2 cellular contexts compared by ENCODE assay signal in the genomic region with DNA sequence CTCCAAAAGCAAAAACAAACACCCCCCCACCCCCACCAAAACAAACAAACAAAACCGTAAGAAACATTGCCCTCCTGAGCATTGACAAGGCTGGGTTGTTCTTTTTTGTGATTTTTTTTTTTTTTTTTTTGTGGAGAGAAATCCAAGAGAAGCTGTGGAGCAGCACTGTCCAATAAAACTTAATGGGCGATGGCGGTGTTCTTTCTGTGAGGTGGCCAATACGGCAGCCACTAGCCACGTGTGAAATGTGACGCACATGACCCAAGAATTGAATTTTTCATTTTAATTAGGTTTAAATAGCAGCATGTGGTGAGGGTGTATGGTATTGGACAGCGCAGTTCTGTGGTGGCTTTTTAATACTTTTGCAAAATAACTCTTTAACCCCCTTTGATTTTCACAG.
TF ChIP-seq lines count a peak whose summit lies in the region.

No MANE protein-coding gene starts in this region.

TF ChIP-seq in GM23338, 12 proteins besides CTCF, POLR2A, EP300 and RAD21:
- TF ChIP-seq, protein P1, sequence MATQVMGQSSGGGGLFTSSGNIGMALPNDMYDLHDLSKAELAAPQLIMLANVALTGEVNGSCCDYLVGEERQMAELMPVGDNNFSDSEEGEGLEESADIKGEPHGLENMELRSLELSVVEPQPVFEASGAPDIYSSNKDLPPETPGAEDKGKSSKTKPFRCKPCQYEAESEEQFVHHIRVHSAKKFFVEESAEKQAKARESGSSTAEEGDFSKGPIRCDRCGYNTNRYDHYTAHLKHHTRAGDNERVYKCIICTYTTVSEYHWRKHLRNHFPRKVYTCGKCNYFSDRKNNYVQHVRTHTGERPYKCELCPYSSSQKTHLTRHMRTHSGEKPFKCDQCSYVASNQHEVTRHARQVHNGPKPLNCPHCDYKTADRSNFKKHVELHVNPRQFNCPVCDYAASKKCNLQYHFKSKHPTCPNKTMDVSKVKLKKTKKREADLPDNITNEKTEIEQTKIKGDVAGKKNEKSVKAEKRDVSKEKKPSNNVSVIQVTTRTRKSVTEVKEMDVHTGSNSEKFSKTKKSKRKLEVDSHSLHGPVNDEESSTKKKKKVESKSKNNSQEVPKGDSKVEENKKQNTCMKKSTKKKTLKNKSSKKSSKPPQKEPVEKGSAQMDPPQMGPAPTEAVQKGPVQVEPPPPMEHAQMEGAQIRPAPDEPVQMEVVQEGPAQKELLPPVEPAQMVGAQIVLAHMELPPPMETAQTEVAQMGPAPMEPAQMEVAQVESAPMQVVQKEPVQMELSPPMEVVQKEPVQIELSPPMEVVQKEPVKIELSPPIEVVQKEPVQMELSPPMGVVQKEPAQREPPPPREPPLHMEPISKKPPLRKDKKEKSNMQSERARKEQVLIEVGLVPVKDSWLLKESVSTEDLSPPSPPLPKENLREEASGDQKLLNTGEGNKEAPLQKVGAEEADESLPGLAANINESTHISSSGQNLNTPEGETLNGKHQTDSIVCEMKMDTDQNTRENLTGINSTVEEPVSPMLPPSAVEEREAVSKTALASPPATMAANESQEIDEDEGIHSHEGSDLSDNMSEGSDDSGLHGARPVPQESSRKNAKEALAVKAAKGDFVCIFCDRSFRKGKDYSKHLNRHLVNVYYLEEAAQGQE (IDR thresholded peaks at IDR 0.05; ENCODE audit: unreplicated experiment), result no peak
TF ChIP-seq in GM23338: peak in this region for 0.

TF ChIP-seq in H1, 55 proteins besides CTCF, POLR2A, EP300 and RAD21:
- TF ChIP-seq ASH2L (IDR thresholded peaks at IDR 0.05; ENCODE audit: low read length) (no peak), JUND (IDR thresholded peaks at IDR 0.05; ENCODE audit: low read length) (no peak), KDM1A (IDR thresholded peaks at IDR 0.05; ENCODE audit: borderline replicate concordance, low read length) (no peak), POU5F1 (IDR thresholded peaks at IDR 0.05; ENCODE audit: low read depth, low read length) (no peak), MAFK (IDR thresholded peaks at IDR 0.05; ENCODE audit: low read depth, low read length) (no peak), PHF8 (conservative IDR thresholded peaks at IDR 0.05; ENCODE audit: low read depth, low read length) (no peak), SRF (IDR thresholded peaks at IDR 0.05; ENCODE audit: low read depth, low read length) (no peak), SP2 (IDR thresholded peaks at IDR 0.05; ENCODE audit: low read length) (no peak), GTF2F1 (IDR thresholded peaks at IDR 0.05; ENCODE audit: borderline replicate concordance, low read depth, low read length) (no peak), SP1 (IDR thresholded peaks at IDR 0.05; ENCODE audit: low read depth, low read length) (no peak), TAF1 (IDR thresholded peaks at IDR 0.05; ENCODE audit: low read depth, low read length) (no peak), RNF2 (IDR thresholded peaks at IDR 0.05; ENCODE audit: borderline replicate concordance, low read depth, low read length, missing control alignments, poor library complexity, severe bottlenecking) (no peak), TCF12 (IDR thresholded peaks at IDR 0.05; ENCODE audit: low read depth, low read length) (no peak), CEBPB (IDR thresholded peaks at IDR 0.05; ENCODE audit: low read depth, low read length) (no peak), SAP30 (IDR thresholded peaks at IDR 0.05; ENCODE audit: insufficient read depth, insufficient replicate concordance, low read length) (no peak), TEAD4 (IDR thresholded peaks at IDR 0.05; ENCODE audit: low read depth, low read length) (no peak)
- TF ChIP-seq, protein P2, sequence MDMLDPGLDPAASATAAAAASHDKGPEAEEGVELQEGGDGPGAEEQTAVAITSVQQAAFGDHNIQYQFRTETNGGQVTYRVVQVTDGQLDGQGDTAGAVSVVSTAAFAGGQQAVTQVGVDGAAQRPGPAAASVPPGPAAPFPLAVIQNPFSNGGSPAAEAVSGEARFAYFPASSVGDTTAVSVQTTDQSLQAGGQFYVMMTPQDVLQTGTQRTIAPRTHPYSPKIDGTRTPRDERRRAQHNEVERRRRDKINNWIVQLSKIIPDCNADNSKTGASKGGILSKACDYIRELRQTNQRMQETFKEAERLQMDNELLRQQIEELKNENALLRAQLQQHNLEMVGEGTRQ (IDR thresholded peaks at IDR 0.05; ENCODE audit: low read length), result no peak
- TF ChIP-seq, protein P3, sequence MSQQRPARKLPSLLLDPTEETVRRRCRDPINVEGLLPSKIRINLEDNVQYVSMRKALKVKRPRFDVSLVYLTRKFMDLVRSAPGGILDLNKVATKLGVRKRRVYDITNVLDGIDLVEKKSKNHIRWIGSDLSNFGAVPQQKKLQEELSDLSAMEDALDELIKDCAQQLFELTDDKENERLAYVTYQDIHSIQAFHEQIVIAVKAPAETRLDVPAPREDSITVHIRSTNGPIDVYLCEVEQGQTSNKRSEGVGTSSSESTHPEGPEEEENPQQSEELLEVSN (IDR thresholded peaks at IDR 0.05), result no peak
TF ChIP-seq in H1: peak in this region for 0.
